ENCODE assay signal across 15 cellular contexts in genomic region chr1:8297245-8297644, GRCh38.
"Had no signal": no experiment of that assay in that cellular context is flagged by ENCODE, and none has a peak within 500 bp of the region (broad histone marks: within the 10 kb centered on the region; RNA-seq: fewer than 3 reads in every experiment).

No MANE protein-coding gene starts in this region.

- H3K27ac ChIP-seq: hepatocyte, left ventricle myocardium inferior, WERI-Rb-1 had no signal

- H3K4me2 ChIP-seq: hepatocyte had no signal

- ATAC-seq: activated CD8-positive, alpha-beta T cell treated with anti-CD3 and anti-CD28 coated beads for 36 hours; activated T-cell treated with anti-CD3 and anti-CD28 coated beads, Interleukin-2, amount 50 U/mL, for 72 hours; natural killer cell treated with Interleukin-12 subunit alpha and Interleukin-12 subunit beta and Interleukin-15 and Interleukin-18, amount 100 ng/mL, for 72 hours had no signal

- H2AFZ ChIP-seq: hepatocyte had no signal

- H3K4me3 ChIP-seq: hepatocyte, left ventricle myocardium inferior had no signal

- H3K27me3 ChIP-seq: hepatocyte had no signal

- H3K79me2 ChIP-seq: hepatocyte had no signal

- H3K9me3 ChIP-seq: left ventricle myocardium inferior had no signal

- H3K36me3 ChIP-seq: left ventricle myocardium inferior, WERI-Rb-1 had no signal

- H3K4me1 ChIP-seq: left ventricle myocardium inferior had no signal

- DNase-seq: activated CD4-positive, alpha-beta T cell treated with anti-CD3 and anti-CD28 coated beads for 4 hours; activated CD8-positive, alpha-beta memory T cell treated with anti-CD3 and anti-CD28 coated beads, Interleukin-2, amount 50 U/mL, for 4 hours; activated CD8-positive, alpha-beta T cell treated with anti-CD3 and anti-CD28 coated beads for 36 hours; activated gamma-delta T cell treated with Interleukin-2 at 50 U/mL for 16 hours; activated naive CD8-positive, alpha-beta T cell treated with anti-CD3 and anti-CD28 coated beads for 36 hours; activated T-cell treated with anti-CD3 and anti-CD28 coated beads, Interleukin-2, amount 50 U/mL, for 72 hours; dermis blood vessel endothelial cell; erythroblast; kidney; left ventricle myocardium inferior; stimulated activated CD4-positive, alpha-beta T cell treated with anti-CD3 and anti-CD28 coated beads, Interleukin-12 subunit alpha, Interleukin-12 subunit beta, amount 100 ng/mL, for 4 hours; stimulated activated naive CD4-positive, alpha-beta T cell; WERI-Rb-1 had no signal
